ENCODE assay signal across 9 cellular contexts in the genomic region with DNA sequence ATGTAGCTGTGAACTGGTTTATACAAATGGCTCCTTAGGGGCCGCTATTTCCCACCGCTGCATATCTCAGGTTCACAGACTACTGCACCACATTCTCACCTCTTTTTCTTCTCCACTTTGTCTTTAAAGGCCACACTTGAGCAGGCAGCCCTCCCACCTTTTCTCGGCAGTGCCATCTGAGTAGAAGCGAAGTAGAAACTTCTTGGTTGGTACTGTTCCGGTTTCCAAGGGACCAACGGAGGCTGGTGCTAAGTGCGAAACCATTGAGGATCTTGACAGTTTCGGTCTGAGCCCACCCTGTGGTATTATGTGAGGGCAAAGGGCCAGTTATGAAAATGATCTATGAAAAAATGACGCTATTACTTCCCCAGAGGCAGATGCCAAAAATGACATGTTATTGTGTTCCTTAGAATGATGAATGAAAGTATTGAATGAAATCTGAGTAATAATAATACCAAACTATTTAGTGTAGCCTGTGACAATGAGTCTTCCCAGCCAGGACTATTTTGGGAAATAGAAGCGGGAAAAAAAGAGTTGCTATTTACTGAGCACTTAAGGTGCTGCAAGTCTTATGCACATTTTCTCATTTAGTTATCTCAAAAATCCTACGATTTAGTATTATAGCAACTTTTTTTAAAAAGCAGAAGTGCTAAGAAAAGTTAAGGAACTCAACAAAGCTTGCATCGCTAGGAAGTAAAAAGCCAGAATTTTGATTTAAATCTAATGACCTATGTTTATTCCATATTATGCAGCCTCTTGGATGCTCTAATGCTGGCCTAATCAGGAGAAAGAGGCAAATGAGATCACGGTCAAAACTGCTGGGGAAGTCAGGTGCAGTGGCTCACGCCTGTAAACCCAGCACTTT. TPM values are rescaled to one million over a fixed set of nuclear protein-coding genes. Genes with fewer than 3 reads are reported as not detected.
A peak's percentile ranks its signal among the peaks of the same experiment; 100 is the strongest.
DNase-seq lines count a peak whose midpoint lies in the region; ATAC-seq and TF ChIP-seq lines count a peak whose summit lies in the region.
"Had no signal": no experiment of that assay in that cellular context is flagged by ENCODE, and none has a peak within 500 bp of the region (broad histone marks: within the 10 kb centered on the region; RNA-seq: fewer than 3 reads in every experiment).

No MANE protein-coding gene starts in this region.

- WGBS in adrenal gland, 4 donors = 63 to 73% (median 70%) methylated on average over 14 of the region's 14 CpGs

- H3K36me3 Mint-ChIP-seq in WTC11 = peaks cover 11% of the 10 kb centered on the region

- peaks cover 0 to 8% of the 10 kb centered on the region in 2 donors for H3K4me1 ChIP-seq in adrenal gland (replicated peaks in 1 of 2)

- no peaks in the 10 kb centered on the region for H3K9me3 ChIP-seq in adrenal gland (replicated peaks in 1 of 3)

- DNase-seq in WTC11 (ENCODE audit: low spot score) (no peak), NCI-H2107 treated with DMSO at 0.1 percent for 48 hours (lab: John Stamatoyannopoulos, UW; ENCODE audit: unreplicated experiment) (no peak), adrenal gland (no peak), islet precursor cell (no peak), cerebellar cortex (ENCODE audit: low spot score) (no peak)
- peak; percentile 69 for DNase-seq in stimulated activated CD4-positive, alpha-beta T cell treated with anti-CD3 and anti-CD28 coated beads, Interleukin-1b, Interleukin-23, amount 100 ng/mL, for 48 hours

- no peaks in the 10 kb centered on the region for H3K36me3 ChIP-seq in adrenal gland (replicated peaks in 1 of 2)

- POLR2A ChIA-PET in WTC11 (lab: Charles Lee) = no interaction called here

- no peaks in the 10 kb centered on the region for H3K27me3 ChIP-seq in adrenal gland

- peak; percentile 41 for ATAC-seq in GM18868 (IDR thresholded peaks at IDR 0.05; ENCODE audit: unreplicated experiment)
- ATAC-seq in HG02763 (IDR thresholded peaks at IDR 0.05; ENCODE audit: unreplicated experiment) = peak; percentile 31
- ATAC-seq in WTC11 = no peak

- peak overlapping the region; percentile 50; the same call in 1 of the 2 replicates for H3K27ac Mint-ChIP-seq in WTC11

- peaks cover 17% of the 10 kb centered on the region for H3K9me3 Mint-ChIP-seq in WTC11

- TF ChIP-seq POLR2A in adrenal gland (IDR thresholded peaks at IDR 0.05) = no peak

- TF ChIP-seq CTCF in WTC11 (IDR thresholded peaks at IDR 0.05) (no peak), adrenal gland (IDR thresholded peaks at IDR 0.05) (no peak)

- peak overlapping the region in 1 of 5 donors; percentile 44 for H3K27ac ChIP-seq in adrenal gland
- H3K27ac ChIP-seq: VCaP had no signal

- peaks cover 46% of the 10 kb centered on the region for H3K4me1 Mint-ChIP-seq in WTC11

- H3K4me3 Mint-ChIP-seq in WTC11 = no peak overlapping the region

- H3K4me3 ChIP-seq in adrenal gland = no peak overlapping the region

- H3K27me3 Mint-ChIP-seq in WTC11 (ENCODE audit: low read depth) = peaks cover 6% of the 10 kb centered on the region; the same call in 1 of the 2 replicates

- intact Hi-C loops in adrenal gland (cut with DNase I) = loop anchor here (5.0 kb wide), 2 partner anchors 153 to 158 kb away; no protein-coding TSS in a partner anchor

- CTCF ChIA-PET in WTC11 (lab: Charles Lee) = interaction anchor here (0.6 to 5.1 kb wide), 3 partner anchors 11 to 20 kb away, joined by 3 to 32 read pairs (median 4); no protein-coding TSS in a partner anchor

TF ChIP-seq in WTC11, 78 proteins besides CTCF, POLR2A, EP300 and RAD21 (continues in another document):
- TF ChIP-seq USF1 (CRISPR knock-in tag; IDR thresholded peaks at IDR 0.05) (no peak), ZNF138 (CRISPR knock-in tag; conservative IDR thresholded peaks at IDR 0.05) (no peak), E2F5 (CRISPR knock-in tag; IDR thresholded peaks at IDR 0.05) (no peak), SMAD4 (CRISPR knock-in tag; IDR thresholded peaks at IDR 0.05) (no peak), ESRRA (CRISPR knock-in tag; IDR thresholded peaks at IDR 0.05; ENCODE audit: borderline replicate concordance) (no peak), CBFB (CRISPR knock-in tag; IDR thresholded peaks at IDR 0.05; ENCODE audit: low read depth) (no peak), NFE2L1 (CRISPR knock-in tag; IDR thresholded peaks at IDR 0.05) (no peak), ZNF232 (CRISPR knock-in tag; IDR thresholded peaks at IDR 0.05) (no peak), ZNF416 (CRISPR knock-in tag; IDR thresholded peaks at IDR 0.05) (no peak), GABPB1 (CRISPR knock-in tag; IDR thresholded peaks at IDR 0.05) (no peak)
- TF ChIP-seq, protein P1, sequence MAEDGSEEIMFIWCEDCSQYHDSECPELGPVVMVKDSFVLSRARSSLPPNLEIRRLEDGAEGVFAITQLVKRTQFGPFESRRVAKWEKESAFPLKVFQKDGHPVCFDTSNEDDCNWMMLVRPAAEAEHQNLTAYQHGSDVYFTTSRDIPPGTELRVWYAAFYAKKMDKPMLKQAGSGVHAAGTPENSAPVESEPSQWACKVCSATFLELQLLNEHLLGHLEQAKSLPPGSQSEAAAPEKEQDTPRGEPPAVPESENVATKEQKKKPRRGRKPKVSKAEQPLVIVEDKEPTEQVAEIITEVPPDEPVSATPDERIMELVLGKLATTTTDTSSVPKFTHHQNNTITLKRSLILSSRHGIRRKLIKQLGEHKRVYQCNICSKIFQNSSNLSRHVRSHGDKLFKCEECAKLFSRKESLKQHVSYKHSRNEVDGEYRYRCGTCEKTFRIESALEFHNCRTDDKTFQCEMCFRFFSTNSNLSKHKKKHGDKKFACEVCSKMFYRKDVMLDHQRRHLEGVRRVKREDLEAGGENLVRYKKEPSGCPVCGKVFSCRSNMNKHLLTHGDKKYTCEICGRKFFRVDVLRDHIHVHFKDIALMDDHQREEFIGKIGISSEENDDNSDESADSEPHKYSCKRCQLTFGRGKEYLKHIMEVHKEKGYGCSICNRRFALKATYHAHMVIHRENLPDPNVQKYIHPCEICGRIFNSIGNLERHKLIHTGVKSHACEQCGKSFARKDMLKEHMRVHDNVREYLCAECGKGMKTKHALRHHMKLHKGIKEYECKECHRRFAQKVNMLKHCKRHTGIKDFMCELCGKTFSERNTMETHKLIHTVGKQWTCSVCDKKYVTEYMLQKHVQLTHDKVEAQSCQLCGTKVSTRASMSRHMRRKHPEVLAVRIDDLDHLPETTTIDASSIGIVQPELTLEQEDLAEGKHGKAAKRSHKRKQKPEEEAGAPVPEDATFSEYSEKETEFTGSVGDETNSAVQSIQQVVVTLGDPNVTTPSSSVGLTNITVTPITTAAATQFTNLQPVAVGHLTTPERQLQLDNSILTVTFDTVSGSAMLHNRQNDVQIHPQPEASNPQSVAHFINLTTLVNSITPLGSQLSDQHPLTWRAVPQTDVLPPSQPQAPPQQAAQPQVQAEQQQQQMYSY (CRISPR knock-in tag; IDR thresholded peaks at IDR 0.05) = no peak
- TF ChIP-seq, protein P2, sequence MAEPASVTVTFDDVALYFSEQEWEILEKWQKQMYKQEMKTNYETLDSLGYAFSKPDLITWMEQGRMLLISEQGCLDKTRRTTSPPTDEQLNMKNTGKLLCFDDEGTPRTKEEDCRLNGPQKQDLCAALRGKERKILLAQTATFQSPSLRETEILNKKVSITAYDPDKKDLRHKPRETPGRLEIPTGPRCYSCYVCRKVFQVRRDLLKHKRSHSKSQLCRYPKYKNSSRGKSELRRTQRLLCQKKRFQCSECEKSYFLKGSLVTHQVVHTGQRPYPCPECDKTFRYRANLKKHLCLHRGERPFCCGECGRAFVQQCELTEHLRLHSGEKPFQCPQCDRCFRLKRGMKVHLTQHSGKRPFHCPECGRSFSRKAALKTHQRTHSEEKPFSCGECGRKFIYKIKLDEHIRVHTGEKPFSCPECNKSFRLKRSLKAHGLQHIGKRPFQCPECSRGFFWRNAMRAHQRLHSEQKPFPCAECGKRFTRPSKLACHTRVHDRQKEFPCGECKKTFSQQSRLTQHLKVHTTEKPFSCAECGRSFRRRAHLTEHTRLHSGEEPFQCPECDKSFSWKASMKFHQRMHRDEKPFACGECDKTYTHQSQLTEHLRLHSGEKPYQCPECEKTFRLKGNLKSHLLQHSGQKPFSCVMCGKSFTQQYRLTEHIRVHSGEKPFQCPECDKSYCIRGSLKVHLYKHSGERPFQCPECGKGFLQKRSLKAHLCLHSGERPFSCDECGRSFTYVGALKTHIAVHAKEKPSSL (CRISPR knock-in tag; conservative IDR thresholded peaks at IDR 0.05) = no peak

RNA-seq across cellular contexts. Expression of gene CHRNA9, which starts 29.6 kb away (rescaled TPM):
- total RNA-seq in WTC11 (2021) = 1.2 to 1.9 TPM (median 1.8 TPM) in 3 replicates
- total RNA-seq in adrenal gland = not detected
- not detected for polyA plus RNA-seq in adrenal gland
